Comparison of ENCODE assay signal across 1 cellular context in the genomic region with DNA sequence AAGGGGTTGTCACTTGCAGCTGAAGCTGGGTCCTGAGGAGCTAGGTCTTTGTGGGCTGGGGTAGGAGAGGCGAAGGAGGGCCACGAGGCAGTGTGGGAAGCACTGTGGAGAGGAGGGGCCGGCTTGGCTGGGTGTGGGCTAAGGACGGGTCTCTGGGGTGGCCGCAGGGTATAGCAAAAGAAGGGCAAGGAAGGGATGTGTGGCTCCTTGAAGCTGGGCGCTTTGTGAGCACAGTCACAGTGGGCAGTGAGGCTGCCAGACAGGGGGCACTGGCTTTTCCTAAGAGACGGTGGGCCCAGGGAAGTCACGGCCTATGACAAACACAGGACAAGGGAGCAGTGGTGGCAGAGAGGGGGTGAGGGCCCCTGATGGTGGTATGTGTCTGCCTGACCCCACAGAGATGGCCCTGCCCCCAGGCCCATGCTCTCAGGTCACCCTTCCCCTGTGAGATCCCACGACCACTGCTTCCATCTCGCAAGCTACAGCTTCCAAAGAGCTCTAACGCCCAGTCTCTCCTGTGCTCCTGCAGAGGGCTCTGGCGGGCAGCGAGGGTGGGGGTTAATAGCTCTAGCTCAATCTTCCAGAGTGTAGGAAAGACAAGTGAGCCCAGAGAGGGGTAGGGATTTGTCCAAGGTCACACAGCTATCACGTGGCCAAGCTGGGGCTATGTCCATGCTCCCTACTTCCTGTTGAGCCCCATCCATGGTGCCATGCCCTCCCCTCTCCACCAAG.
TF ChIP-seq lines count a peak whose summit lies in the region.

No MANE protein-coding gene starts in this region.

TF ChIP-seq in IMR-90, 13 proteins besides CTCF, POLR2A, EP300 and RAD21:
- TF ChIP-seq RCOR1 (IDR thresholded peaks at IDR 0.05; ENCODE audit: insufficient replicate concordance, low read length) (no peak), MAZ (IDR thresholded peaks at IDR 0.05; ENCODE audit: borderline replicate concordance, low read depth, low read length) (no peak), MXI1 (IDR thresholded peaks at IDR 0.05; ENCODE audit: borderline replicate concordance, low read depth, low read length) (no peak), SMC3 (IDR thresholded peaks at IDR 0.05; ENCODE audit: low read depth, low read length) (no peak), FOS (IDR thresholded peaks at IDR 0.05; ENCODE audit: low read depth, low read length) (no peak), NFE2L2 (IDR thresholded peaks at IDR 0.05; ENCODE audit: low read depth, low read length) (no peak), CEBPB (IDR thresholded peaks at IDR 0.05; ENCODE audit: low read depth, low read length) (no peak), RFX5 (IDR thresholded peaks at IDR 0.05; ENCODE audit: low read depth, low read length) (no peak), BHLHE40 (IDR thresholded peaks at IDR 0.05; ENCODE audit: low read depth, low read length) (no peak), CHD1 (IDR thresholded peaks at IDR 0.05; ENCODE audit: low read depth, low read length) (no peak), MAFK (IDR thresholded peaks at IDR 0.05; ENCODE audit: low read depth, low read length) (no peak)
- TF ChIP-seq, protein P1, sequence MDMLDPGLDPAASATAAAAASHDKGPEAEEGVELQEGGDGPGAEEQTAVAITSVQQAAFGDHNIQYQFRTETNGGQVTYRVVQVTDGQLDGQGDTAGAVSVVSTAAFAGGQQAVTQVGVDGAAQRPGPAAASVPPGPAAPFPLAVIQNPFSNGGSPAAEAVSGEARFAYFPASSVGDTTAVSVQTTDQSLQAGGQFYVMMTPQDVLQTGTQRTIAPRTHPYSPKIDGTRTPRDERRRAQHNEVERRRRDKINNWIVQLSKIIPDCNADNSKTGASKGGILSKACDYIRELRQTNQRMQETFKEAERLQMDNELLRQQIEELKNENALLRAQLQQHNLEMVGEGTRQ (IDR thresholded peaks at IDR 0.05; ENCODE audit: low read depth, low read length): no peak
- TF ChIP-seq, protein P2, sequence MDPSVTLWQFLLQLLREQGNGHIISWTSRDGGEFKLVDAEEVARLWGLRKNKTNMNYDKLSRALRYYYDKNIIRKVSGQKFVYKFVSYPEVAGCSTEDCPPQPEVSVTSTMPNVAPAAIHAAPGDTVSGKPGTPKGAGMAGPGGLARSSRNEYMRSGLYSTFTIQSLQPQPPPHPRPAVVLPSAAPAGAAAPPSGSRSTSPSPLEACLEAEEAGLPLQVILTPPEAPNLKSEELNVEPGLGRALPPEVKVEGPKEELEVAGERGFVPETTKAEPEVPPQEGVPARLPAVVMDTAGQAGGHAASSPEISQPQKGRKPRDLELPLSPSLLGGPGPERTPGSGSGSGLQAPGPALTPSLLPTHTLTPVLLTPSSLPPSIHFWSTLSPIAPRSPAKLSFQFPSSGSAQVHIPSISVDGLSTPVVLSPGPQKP (IDR thresholded peaks at IDR 0.05; ENCODE audit: borderline replicate concordance, low read depth, low read length): no peak
TF ChIP-seq in IMR-90: peak in this region for 0.
